In the genomic region with DNA sequence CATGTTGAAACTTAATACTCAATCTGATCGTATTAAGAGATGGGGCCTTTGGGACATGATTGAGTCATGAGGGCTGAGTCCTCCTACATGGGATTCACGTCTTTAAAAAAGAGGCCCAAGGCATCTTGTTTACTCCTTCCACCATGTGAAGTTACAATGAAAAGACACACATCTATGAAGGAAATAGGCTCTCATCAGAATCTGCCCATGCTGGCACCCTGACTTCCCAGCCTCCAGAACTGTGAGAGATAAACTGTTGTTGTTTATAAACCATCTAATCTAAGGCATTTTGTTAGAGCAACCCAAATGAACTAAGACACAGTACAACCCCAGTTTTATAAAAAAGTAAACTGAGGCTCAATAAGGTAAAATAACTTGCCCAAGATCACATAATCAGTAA, we compare ENCODE assay signal across 35 cellular contexts.
"Had no signal": no experiment of that assay in that cellular context is flagged by ENCODE, and none has a peak within 500 bp of the region (broad histone marks: within the 10 kb centered on the region; RNA-seq: fewer than 3 reads in every experiment).

No MANE protein-coding gene starts in this region.

- H3K9me3 ChIP-seq: MG63 had no signal

- H3K4me3 ChIP-seq: MG63 had no signal

- H3K27me3 ChIP-seq: MG63 had no signal

- H3K36me3 ChIP-seq: MG63 had no signal

- DNase-seq: Karpas-422, Kasumi-1, MG63, MM.1S, MV-4-11, NCI-H1048, NCI-H1092, NCI-H1092 treated with DMSO at 0.1 percent for 48 hours, NCI-H1105, NCI-H1105 treated with DMSO at 0.1 percent for 48 hours, NCI-H1417, NCI-H1417 treated with DMSO at 0.1 percent for 48 hours, NCI-H1436, NCI-H1436 treated with DMSO at 0.1 percent for 48 hours, NCI-H146, NCI-H1694, NCI-H1694 treated with DMSO at 0.1 percent for 48 hours, NCI-H187, NCI-H187 treated with DMSO at 0.1 percent for 48 hours, NCI-H1930, NCI-H2029, NCI-H2029 treated with DMSO at 0.1 percent for 48 hours, NCI-H2081, NCI-H2081 treated with DMSO at 0.1 percent for 48 hours, NCI-H2107, NCI-H2171, NCI-H2171 treated with DMSO at 0.1 percent for 48 hours, NCI-H2227 treated with DMSO at 0.1 percent for 48 hours, NCI-H226, NCI-H345, NCI-H446, NCI-H446 treated with DMSO at 0.1 percent for 48 hours, NCI-H510A, NCI-H510A treated with DMSO at 0.1 percent for 48 hours, NCI-H524 had no signal
